1 cellular context compared by ENCODE assay signal in the genomic region with DNA sequence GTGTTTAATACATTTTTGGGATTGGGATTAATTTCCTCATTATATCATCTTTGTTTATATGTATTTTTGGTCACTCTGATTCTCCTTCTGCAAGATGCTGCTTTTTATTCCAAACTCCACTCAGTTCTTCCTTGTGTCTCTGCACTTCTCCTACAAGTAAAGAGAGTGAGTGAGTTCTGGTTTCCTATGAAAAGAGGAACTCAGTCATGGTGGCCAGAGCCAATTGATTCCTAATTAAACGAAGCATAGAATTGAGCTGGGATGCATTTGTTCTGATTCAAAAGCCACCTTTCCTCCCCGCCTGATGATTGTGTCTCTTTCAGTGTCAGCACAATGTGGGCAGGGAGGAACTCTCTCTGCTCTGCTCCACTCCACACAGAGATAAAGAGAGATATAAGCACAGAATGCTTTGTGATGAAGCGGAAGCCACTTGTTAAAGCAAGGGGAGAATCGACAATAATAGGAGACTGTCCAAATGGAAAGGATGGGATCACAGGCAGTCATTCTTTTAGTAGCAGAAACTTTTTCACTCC.
TF ChIP-seq lines count a peak whose summit lies in the region.

No MANE protein-coding gene starts in this region.

TF ChIP-seq in H1, 55 proteins besides CTCF, POLR2A, EP300 and RAD21 (continued from another document):
- TF ChIP-seq EZH2 (IDR thresholded peaks at IDR 0.05; ENCODE audit: low read depth, low read length, severe bottlenecking), result no peak
- no peak for TF ChIP-seq PHF8 (conservative IDR thresholded peaks at IDR 0.05; ENCODE audit: low read depth, low read length)
- no peak for TF ChIP-seq HDAC6 (IDR thresholded peaks at IDR 0.05; ENCODE audit: low read depth, low read length)
- TF ChIP-seq MAFK (IDR thresholded peaks at IDR 0.05; ENCODE audit: low read depth, low read length), result no peak
- TF ChIP-seq, protein P1, sequence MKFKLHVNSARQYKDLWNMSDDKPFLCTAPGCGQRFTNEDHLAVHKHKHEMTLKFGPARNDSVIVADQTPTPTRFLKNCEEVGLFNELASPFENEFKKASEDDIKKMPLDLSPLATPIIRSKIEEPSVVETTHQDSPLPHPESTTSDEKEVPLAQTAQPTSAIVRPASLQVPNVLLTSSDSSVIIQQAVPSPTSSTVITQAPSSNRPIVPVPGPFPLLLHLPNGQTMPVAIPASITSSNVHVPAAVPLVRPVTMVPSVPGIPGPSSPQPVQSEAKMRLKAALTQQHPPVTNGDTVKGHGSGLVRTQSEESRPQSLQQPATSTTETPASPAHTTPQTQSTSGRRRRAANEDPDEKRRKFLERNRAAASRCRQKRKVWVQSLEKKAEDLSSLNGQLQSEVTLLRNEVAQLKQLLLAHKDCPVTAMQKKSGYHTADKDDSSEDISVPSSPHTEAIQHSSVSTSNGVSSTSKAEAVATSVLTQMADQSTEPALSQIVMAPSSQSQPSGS (IDR thresholded peaks at IDR 0.05; ENCODE audit: low read length), result no peak
